ENCODE assay signal across 17 cellular contexts in genomic region chr9:14075218-14075617, GRCh38.
A peak's percentile ranks its signal among the peaks of the same experiment; 100 is the strongest.
DNase-seq lines count a peak whose midpoint lies in the region; ATAC-seq, FAIRE-seq and TF ChIP-seq lines count a peak whose summit lies in the region.
"Had no signal": no experiment of that assay in that cellular context is flagged by ENCODE, and none has a peak within 500 bp of the region (broad histone marks: within the 10 kb centered on the region; RNA-seq: fewer than 3 reads in every experiment).

No MANE protein-coding gene starts in this region.

- WGBS in H1 (ENCODE audit: extremely low coverage in 1 of 2, insufficient coverage in 1 of 2, insufficient read length in 1 of 2, insufficient replicate concordance in 2 of 2, low coverage in 1 of 2, low lambda C conversion rate in 2 of 2, missing lambda C conversion rate in 1 of 2), 2 experiments: 82% methylated on average over 4 of the region's 4 CpGs; no CpG with 5 or more reads in 1 of the 2 experiments

- CTCF ChIA-PET in H1 (lab: Charles Lee; ENCODE audit: partially characterized antibody): no interaction called here
- CTCF ChIA-PET in activated CD8-positive, alpha-beta T cell treated with anti-CD3 and anti-CD28 coated beads, Interleukin-2, amount 10 ng/mL, durations not matched to agents 7 days and 5 days (lab: Charles Lee): no interaction called here

- H2BK15ac ChIP-seq in H1 (ENCODE audit: low read length): no peak overlapping the region

- no peak overlapping the region for H3K18ac ChIP-seq in H1 (ENCODE audit: extremely low read depth, low read length)

- no peak overlapping the region for H3K4me3 ChIP-seq in H1 (ENCODE audit: extremely low read depth in 1 of 4, insufficient read depth in 2 of 4, low read depth in 3 of 4, low read length in 4 of 4)
- H3K4me3 ChIP-seq: GM23248, Peyer's patch, SK-N-MC had no signal

- no peaks in the 10 kb centered on the region for H3K4me1 Mint-ChIP-seq in activated CD8-positive, alpha-beta T cell treated with anti-CD3 and anti-CD28 coated beads, Interleukin-2, amount 10 ng/mL, durations not matched to agents 7 days and 5 days (ENCODE audit: low read depth)
- H3K4me1 Mint-ChIP-seq: B cell had no signal

- no peak overlapping the region for H3K27ac Mint-ChIP-seq in activated CD8-positive, alpha-beta T cell treated with anti-CD3 and anti-CD28 coated beads, Interleukin-2, amount 10 ng/mL, durations not matched to agents 7 days and 5 days
- H3K27ac Mint-ChIP-seq: B cell; CD4-positive, alpha-beta T cell had no signal

- H3K4ac ChIP-seq in H1 (replicated peaks; ENCODE audit: insufficient read length, low read depth, low read length): no peak overlapping the region

- TF ChIP-seq POLR2A in H1 (IDR thresholded peaks at IDR 0.05; ENCODE audit: control extremely low read depth in 1 of 2, low read depth in 2 of 2, low read length in 2 of 2): no peak

- H2AFZ ChIP-seq in H1 (ENCODE audit: low read length): no peak overlapping the region
- H2AFZ ChIP-seq: GM23248 had no signal

- H3K9me3 ChIP-seq in H1 (ENCODE audit: insufficient read depth in 2 of 2, low read depth in 1 of 2, low read length in 1 of 2): no peaks in the 10 kb centered on the region
- H3K9me3 ChIP-seq: Peyer's patch had no signal

- H3K36me3 Mint-ChIP-seq in activated CD8-positive, alpha-beta T cell treated with anti-CD3 and anti-CD28 coated beads, Interleukin-2, amount 10 ng/mL, durations not matched to agents 7 days and 5 days (ENCODE audit: low read depth): no peaks in the 10 kb centered on the region

- no peak overlapping the region for H4K5ac ChIP-seq in H1 (ENCODE audit: insufficient read length, low read depth, low read length)

- no peak overlapping the region for H3K4me2 ChIP-seq in H1 (ENCODE audit: insufficient read depth in 1 of 2, low read depth in 2 of 2, low read length in 2 of 2)

- no peaks in the 10 kb centered on the region for H3K36me3 ChIP-seq in H1 (ENCODE audit: control insufficient read depth in 2 of 4, insufficient read depth in 4 of 4, low read length in 3 of 4)
- H3K36me3 ChIP-seq: Peyer's patch had no signal

- TF ChIP-seq CTCF in H1 (IDR thresholded peaks at IDR 0.05; ENCODE audit: control extremely low read depth in 1 of 3, insufficient read depth in 1 of 3, low read depth in 1 of 3, low read length in 3 of 3): no peak

- no peak overlapping the region for H2BK120ac ChIP-seq in H1 (replicated peaks; ENCODE audit: low read depth, low read length)

- no peaks in the 10 kb centered on the region for H3K27me3 Mint-ChIP-seq in activated CD8-positive, alpha-beta T cell treated with anti-CD3 and anti-CD28 coated beads, Interleukin-2, amount 10 ng/mL, durations not matched to agents 7 days and 5 days (ENCODE audit: low read depth)
- H3K27me3 Mint-ChIP-seq: B cell; CD4-positive, alpha-beta T cell had no signal

- H4K20me1 ChIP-seq in H1 (replicated peaks in 1 of 2; ENCODE audit: control insufficient read depth in 1 of 2, insufficient read depth in 2 of 2, low read length in 2 of 2): no peaks in the 10 kb centered on the region

- H3K4me3 Mint-ChIP-seq in activated CD8-positive, alpha-beta T cell treated with anti-CD3 and anti-CD28 coated beads, Interleukin-2, amount 10 ng/mL, durations not matched to agents 7 days and 5 days: no peak overlapping the region
- H3K4me3 Mint-ChIP-seq: B cell; CD4-positive, alpha-beta T cell had no signal

- no peak overlapping the region for H4K8ac ChIP-seq in H1 (ENCODE audit: extremely low read depth, insufficient read depth, low read length)

- TF ChIP-seq EP300 in H1 (IDR thresholded peaks at IDR 0.05; ENCODE audit: borderline replicate concordance in 1 of 2, low read depth in 2 of 2, low read length in 2 of 2): no peak

- H3K23me2 ChIP-seq in H1 (ENCODE audit: low read depth, low read length): no peaks in the 10 kb centered on the region

- peaks cover 2 to 12% (median 4%) of the 10 kb centered on the region in 4 experiments; a peak in 4 of 7 replicates for H3K4me1 ChIP-seq in H1 (replicated peaks in 1 of 4; ENCODE audit: control insufficient read depth in 3 of 4, insufficient read depth in 4 of 4, low read length in 3 of 4)
- H3K4me1 ChIP-seq: Peyer's patch had no signal

- no peak overlapping the region for H2BK20ac ChIP-seq in H1 (ENCODE audit: low read length)

- POLR2A ChIA-PET in H1 (lab: Charles Lee; ENCODE audit: partially characterized antibody): no interaction called here
- POLR2A ChIA-PET in activated CD8-positive, alpha-beta T cell treated with anti-CD3 and anti-CD28 coated beads, Interleukin-2, amount 10 ng/mL, durations not matched to agents 7 days and 5 days (lab: Charles Lee): no interaction called here

- H3K79me1 ChIP-seq in H1 (ENCODE audit: low read depth, low read length): no peaks in the 10 kb centered on the region

- 0 out of 2 replicates have a peak overlapping the region, but pooled peaks have one; percentile 19 for H2AK5ac ChIP-seq in H1 (ENCODE audit: low read depth, low read length)

- DNase-seq in COR-L47 (lab: John Stamatoyannopoulos, UW): peak; percentile 67
- peak; percentile 50 for DNase-seq in NCI-H1048 (lab: John Stamatoyannopoulos, UW)
- peak; percentile 71 for DNase-seq in NCI-H345 treated with DMSO at 0.1 percent for 48 hours (lab: John Stamatoyannopoulos, UW; ENCODE audit: unreplicated experiment)
- no peak for DNase-seq in H1 (ENCODE audit: low read depth in 1 of 2, low spot score in 2 of 2)
- DNase-seq in dedifferentiated amniotic fluid mesenchymal stem cell (ENCODE audit: extremely low spot score): no peak
- DNase-seq in amygdala (lab: John Stamatoyannopoulos, UW): no peak
- no peak for DNase-seq in activated CD8-positive, alpha-beta T cell treated with anti-CD3 and anti-CD28 coated beads, Interleukin-2, amount 10 ng/mL, durations not matched to agents 7 days and 5 days
- DNase-seq: CD4-positive, alpha-beta T cell; DMS79 treated with DMSO at 0.1 percent for 48 hours; GM23248; NCI-H1694; NCI-H2227 treated with DMSO at 0.1 percent for 48 hours; NCI-H82; Peyer's patch; Right ventricle myocardium superior had no signal

- H3K23ac ChIP-seq in H1 (ENCODE audit: insufficient read length): no peak overlapping the region

- H3K27ac ChIP-seq in H1 (ENCODE audit: low read depth, low read length): no peak overlapping the region
- H3K27ac ChIP-seq: GM23248, Peyer's patch, SK-N-MC had no signal

- H3K27me3 ChIP-seq in H1 (replicated peaks in 1 of 4; ENCODE audit: control insufficient read depth in 3 of 4, extremely low read depth in 1 of 4, insufficient read depth in 3 of 4, low read length in 3 of 4): no peaks in the 10 kb centered on the region
- H3K27me3 ChIP-seq: Peyer's patch had no signal

- FAIRE-seq in H1 (lab: Jason Lieb, UNC): no peak

- H3K79me2 ChIP-seq in H1 (ENCODE audit: control insufficient read depth in 1 of 2, insufficient read depth in 2 of 2, low read length in 2 of 2): no peaks in the 10 kb centered on the region

- no peak for ATAC-seq in activated CD8-positive, alpha-beta T cell treated with anti-CD3 and anti-CD28 coated beads, Interleukin-2, amount 10 ng/mL, durations not matched to agents 7 days and 5 days

- H3K9ac ChIP-seq in H1 (replicated peaks in 1 of 4; ENCODE audit: extremely low read depth in 1 of 4, low read depth in 3 of 4, low read length in 3 of 4): no peak overlapping the region
- H3K9ac ChIP-seq: GM23248 had no signal

- peaks cover 12% of the 10 kb centered on the region for H3K9me3 Mint-ChIP-seq in activated CD8-positive, alpha-beta T cell treated with anti-CD3 and anti-CD28 coated beads, Interleukin-2, amount 10 ng/mL, durations not matched to agents 7 days and 5 days (ENCODE audit: insufficient read depth)

- no peak overlapping the region for H3K14ac ChIP-seq in H1 (ENCODE audit: insufficient read length)

- no peak overlapping the region for H2BK5ac ChIP-seq in H1 (ENCODE audit: low read depth, low read length)

- TF ChIP-seq RAD21 in H1 (IDR thresholded peaks at IDR 0.05 in 1 of 2, conservative IDR thresholded peaks at IDR 0.05 in 1 of 2; ENCODE audit: low read depth in 2 of 2, low read length in 2 of 2): no peak

- no peak overlapping the region for H4K91ac ChIP-seq in H1 (replicated peaks; ENCODE audit: insufficient read length, low read length)

- 0 out of 2 replicates have a peak overlapping the region, but pooled peaks have one; percentile 19 for H2BK12ac ChIP-seq in H1 (ENCODE audit: low read depth, low read length)

- H3K56ac ChIP-seq in H1 (replicated peaks; ENCODE audit: insufficient read length, low read depth, low read length): no peak overlapping the region

TF ChIP-seq in H1, 55 proteins besides CTCF, POLR2A, EP300 and RAD21 (continues in another document):
- TF ChIP-seq PHF8 (conservative IDR thresholded peaks at IDR 0.05; ENCODE audit: low read depth, low read length): no peak
- no peak for TF ChIP-seq KDM5A (IDR thresholded peaks at IDR 0.05; ENCODE audit: low read length)
- TF ChIP-seq SAP30 (IDR thresholded peaks at IDR 0.05; ENCODE audit: insufficient read depth, insufficient replicate concordance, low read length): no peak
- no peak for TF ChIP-seq GABPA (IDR thresholded peaks at IDR 0.05; ENCODE audit: borderline replicate concordance, insufficient read depth, low read length)
- no peak for TF ChIP-seq TCF12 (IDR thresholded peaks at IDR 0.05; ENCODE audit: low read depth, low read length)
- no peak for TF ChIP-seq MAX (IDR thresholded peaks at IDR 0.05)
- TF ChIP-seq MAFK (IDR thresholded peaks at IDR 0.05; ENCODE audit: low read depth, low read length): no peak
- no peak for TF ChIP-seq KDM4A (IDR thresholded peaks at IDR 0.05; ENCODE audit: low read depth, low read length, severe bottlenecking)
- no peak for TF ChIP-seq JUN (IDR thresholded peaks at IDR 0.05; ENCODE audit: low read depth, low read length)
- TF ChIP-seq, protein P1, sequence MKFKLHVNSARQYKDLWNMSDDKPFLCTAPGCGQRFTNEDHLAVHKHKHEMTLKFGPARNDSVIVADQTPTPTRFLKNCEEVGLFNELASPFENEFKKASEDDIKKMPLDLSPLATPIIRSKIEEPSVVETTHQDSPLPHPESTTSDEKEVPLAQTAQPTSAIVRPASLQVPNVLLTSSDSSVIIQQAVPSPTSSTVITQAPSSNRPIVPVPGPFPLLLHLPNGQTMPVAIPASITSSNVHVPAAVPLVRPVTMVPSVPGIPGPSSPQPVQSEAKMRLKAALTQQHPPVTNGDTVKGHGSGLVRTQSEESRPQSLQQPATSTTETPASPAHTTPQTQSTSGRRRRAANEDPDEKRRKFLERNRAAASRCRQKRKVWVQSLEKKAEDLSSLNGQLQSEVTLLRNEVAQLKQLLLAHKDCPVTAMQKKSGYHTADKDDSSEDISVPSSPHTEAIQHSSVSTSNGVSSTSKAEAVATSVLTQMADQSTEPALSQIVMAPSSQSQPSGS (IDR thresholded peaks at IDR 0.05; ENCODE audit: low read length): no peak

Comparison
In these comparisons a context has a peak if more than half of its experiments do, and no peak if none do; other contexts are left out.
1. DNase-seq: peak in COR-L47 (single experiment), NCI-H1048 (single experiment) and NCI-H345 treated with DMSO at 0.1 percent for 48 hours (single experiment); none in H1 (0 of 2), dedifferentiated amniotic fluid mesenchymal stem cell (single experiment), amygdala (0 of 56) and activated CD8-positive, alpha-beta T cell treated with anti-CD3 and anti-CD28 coated beads, Interleukin-2, amount 10 ng/mL, durations not matched to agents 7 days and 5 days (single experiment).